ENCODE assay signal across 15 cellular contexts in genomic region chr7:137078781-137079180, GRCh38.
DNase-seq lines count a peak whose midpoint lies in the region; ATAC-seq and TF ChIP-seq lines count a peak whose summit lies in the region.
"Had no signal": no experiment of that assay in that cellular context is flagged by ENCODE, and none has a peak within 500 bp of the region (broad histone marks: within the 10 kb centered on the region; RNA-seq: fewer than 3 reads in every experiment).

No MANE protein-coding gene starts in this region.

- peak overlapping the region; percentile 69 for H3K23ac ChIP-seq in IMR-90 (ENCODE audit: low read depth, low read length)

- 100% methylated on average over 1 of the region's 2 CpGs; no CpG with 5 or more reads in 1 of the 2 experiments for WGBS in IMR-90 (ENCODE audit: extremely low coverage in 2 of 2, insufficient read length in 1 of 2), 2 experiments

- DNase-seq in IMR-90 (no peak), RWPE2 (ENCODE audit: low spot score) (no peak), epithelial cell of prostate (ENCODE audit: low read depth, low spot score) (peak; percentile 43), NCI-H510A (lab: John Stamatoyannopoulos, UW) (no peak), RPMI8226 (no peak), NCI-H774 (lab: John Stamatoyannopoulos, UW) (no peak)
- DNase-seq: AML-193; CD4-positive, alpha-beta memory T cell; DMS153; DMS79; GDM1; HFFc6 had no signal

- H2BK120ac ChIP-seq in IMR-90 (ENCODE audit: low read depth, low read length): peak overlapping the region; percentile 97

- no peak overlapping the region for H3K4me2 ChIP-seq in IMR-90 (ENCODE audit: low read depth, low read length)
- H3K4me2 ChIP-seq: GM23338 had no signal

- H3K36me3 ChIP-seq in IMR-90 (ENCODE audit: control insufficient read depth, insufficient read depth, low read length) (peaks cover 9% of the 10 kb centered on the region), RWPE2 (ENCODE audit: low read depth) (no peaks in the 10 kb centered on the region)

- H3K79me1 ChIP-seq in IMR-90 (ENCODE audit: low read depth in 1 of 2, low read length in 2 of 2): peaks cover 37 to 53% of the 10 kb centered on the region in 2 experiments

- dilution Hi-C loops in IMR-90 (cut with HindIII; ENCODE audit: low sequenced_read_pairs, unreplicated experiment): no loop called here

- H3K4me3 ChIP-seq in IMR-90 (ENCODE audit: insufficient read depth, low read depth, low read length) (no peak overlapping the region), RWPE2 (ENCODE audit: severe bottlenecking) (no peak overlapping the region)
- H3K4me3 ChIP-seq: GM23338 had no signal

- CTCF ChIA-PET in IMR-90 (lab: Yijun Ruan, JAX): no interaction called here

- no peak overlapping the region for H3K9ac ChIP-seq in IMR-90 (ENCODE audit: low read depth, low read length)

- BruUV-seq in IMR-90 (replicated peaks; lab: Mats Ljungman, UMichigan): no TSS peak

- peak overlapping the region; percentile 83 for H3K27ac ChIP-seq in IMR-90 (ENCODE audit: insufficient read depth, low read length)
- H3K27ac ChIP-seq in RWPE2 (ENCODE audit: poor library complexity, severe bottlenecking): no peak overlapping the region
- no peak overlapping the region for H3K27ac ChIP-seq in epithelial cell of prostate

- TF ChIP-seq CTCF in IMR-90 (conservative IDR thresholded peaks at IDR 0.05; ENCODE audit: low read depth, low read length) (no peak), RWPE2 (IDR thresholded peaks at IDR 0.05; ENCODE audit: poor library complexity, severe bottlenecking) (no peak)

- POLR2A ChIA-PET in IMR-90 (lab: Charles Lee; ENCODE audit: unreplicated experiment): no interaction called here

- H3K14ac ChIP-seq in IMR-90 (replicated peaks; ENCODE audit: low read depth, low read length): peak overlapping the region; percentile 91

- H2BK5ac ChIP-seq in IMR-90 (ENCODE audit: low read depth, low read length, poor library complexity, severe bottlenecking): peak overlapping the region; percentile 80

- peak overlapping the region; percentile 93 for H2AK5ac ChIP-seq in IMR-90 (ENCODE audit: low read depth, low read length)

- peak overlapping the region; percentile 96 for H2BK15ac ChIP-seq in IMR-90 (ENCODE audit: low read depth, low read length)

- peak overlapping the region; percentile 96 for H3K4ac ChIP-seq in IMR-90 (ENCODE audit: low read depth, low read length)

- H4K91ac ChIP-seq in IMR-90 (ENCODE audit: insufficient read depth, low read depth, low read length): peak overlapping the region; percentile 98

- H2BK20ac ChIP-seq in IMR-90 (ENCODE audit: low read depth, low read length): peak overlapping the region; percentile 83

- H2AFZ ChIP-seq in IMR-90 (replicated peaks; ENCODE audit: low read length, poor library complexity): peak overlapping the region; percentile 16
- H2AFZ ChIP-seq: GM23338 had no signal

- H4K5ac ChIP-seq in IMR-90 (ENCODE audit: low read depth, low read length): peak overlapping the region; percentile 72

- peaks cover 11% of the 10 kb centered on the region for H3K9me1 ChIP-seq in IMR-90 (ENCODE audit: insufficient read depth, low read length)

- ATAC-seq in IMR-90 (ENCODE audit: low read depth) (no peak), RWPE2 (ENCODE audit: low read depth) (peak; percentile 46; the same call in 2 of the 3 replicates)
- ATAC-seq: GM23338, HCT116, HepG2 had no signal

- H3K27me3 ChIP-seq in IMR-90 (ENCODE audit: control insufficient read depth, insufficient read depth, low read length) (no peaks in the 10 kb centered on the region), RWPE2 (ENCODE audit: insufficient read depth, poor library complexity, severe bottlenecking) (no peaks in the 10 kb centered on the region)

- H3K4me1 ChIP-seq in IMR-90 (ENCODE audit: control insufficient read depth, insufficient read depth, low read length) (peaks cover 15% of the 10 kb centered on the region), RWPE2 (ENCODE audit: insufficient read depth, poor library complexity, severe bottlenecking) (peaks cover 16% of the 10 kb centered on the region)

- H4K8ac ChIP-seq in IMR-90 (ENCODE audit: low read depth in 2 of 2, low read length in 2 of 2): peak overlapping the region; percentile 66 to 76

- H3K9me3 ChIP-seq in IMR-90 (ENCODE audit: control insufficient read depth, insufficient read depth, low read length): no peaks in the 10 kb centered on the region
- H3K9me3 ChIP-seq in RWPE2 (ENCODE audit: severe bottlenecking): no peaks in the 10 kb centered on the region

- H3K18ac ChIP-seq in IMR-90 (ENCODE audit: low read depth, low read length): peak overlapping the region; percentile 88

- intact Hi-C loops in IMR-90 (cut with micrococcal nuclease): loop anchor here (5.0 kb wide), 2 partner anchors 206 to 514 kb away; no protein-coding TSS in a partner anchor

- H2AK9ac ChIP-seq in IMR-90 (replicated peaks; ENCODE audit: low read depth, low read length, poor library complexity): peak overlapping the region; percentile 39

- H3K56ac ChIP-seq in IMR-90 (ENCODE audit: extremely low read depth, insufficient read depth, low read length): no peak overlapping the region

- H4K20me1 ChIP-seq in IMR-90 (ENCODE audit: insufficient read depth, low read length): no peaks in the 10 kb centered on the region

- in situ Hi-C loops in IMR-90 (cut with MboI; ENCODE audit: low sequenced_read_pairs): no loop called here

- no peak for TF ChIP-seq POLR2A in IMR-90 (IDR thresholded peaks at IDR 0.05; ENCODE audit: low read depth, low read length)

- TF ChIP-seq RAD21 in IMR-90 (IDR thresholded peaks at IDR 0.05; ENCODE audit: low read length): no peak

TF ChIP-seq in IMR-90, 13 proteins besides CTCF, POLR2A, EP300 and RAD21:
- TF ChIP-seq FOS (IDR thresholded peaks at IDR 0.05; ENCODE audit: low read depth, low read length) (no peak), RFX5 (IDR thresholded peaks at IDR 0.05; ENCODE audit: low read depth, low read length) (no peak), CEBPB (IDR thresholded peaks at IDR 0.05; ENCODE audit: low read depth, low read length) (no peak), BHLHE40 (IDR thresholded peaks at IDR 0.05; ENCODE audit: low read depth, low read length) (no peak), MXI1 (IDR thresholded peaks at IDR 0.05; ENCODE audit: borderline replicate concordance, low read depth, low read length) (no peak), RCOR1 (IDR thresholded peaks at IDR 0.05; ENCODE audit: insufficient replicate concordance, low read length) (no peak), MAFK (IDR thresholded peaks at IDR 0.05; ENCODE audit: low read depth, low read length) (no peak), MAZ (IDR thresholded peaks at IDR 0.05; ENCODE audit: borderline replicate concordance, low read depth, low read length) (no peak), CHD1 (IDR thresholded peaks at IDR 0.05; ENCODE audit: low read depth, low read length) (no peak), NFE2L2 (IDR thresholded peaks at IDR 0.05; ENCODE audit: low read depth, low read length) (no peak), SMC3 (IDR thresholded peaks at IDR 0.05; ENCODE audit: low read depth, low read length) (no peak)
- TF ChIP-seq, protein P1, sequence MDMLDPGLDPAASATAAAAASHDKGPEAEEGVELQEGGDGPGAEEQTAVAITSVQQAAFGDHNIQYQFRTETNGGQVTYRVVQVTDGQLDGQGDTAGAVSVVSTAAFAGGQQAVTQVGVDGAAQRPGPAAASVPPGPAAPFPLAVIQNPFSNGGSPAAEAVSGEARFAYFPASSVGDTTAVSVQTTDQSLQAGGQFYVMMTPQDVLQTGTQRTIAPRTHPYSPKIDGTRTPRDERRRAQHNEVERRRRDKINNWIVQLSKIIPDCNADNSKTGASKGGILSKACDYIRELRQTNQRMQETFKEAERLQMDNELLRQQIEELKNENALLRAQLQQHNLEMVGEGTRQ (IDR thresholded peaks at IDR 0.05; ENCODE audit: low read depth, low read length): no peak
- TF ChIP-seq, protein P2, sequence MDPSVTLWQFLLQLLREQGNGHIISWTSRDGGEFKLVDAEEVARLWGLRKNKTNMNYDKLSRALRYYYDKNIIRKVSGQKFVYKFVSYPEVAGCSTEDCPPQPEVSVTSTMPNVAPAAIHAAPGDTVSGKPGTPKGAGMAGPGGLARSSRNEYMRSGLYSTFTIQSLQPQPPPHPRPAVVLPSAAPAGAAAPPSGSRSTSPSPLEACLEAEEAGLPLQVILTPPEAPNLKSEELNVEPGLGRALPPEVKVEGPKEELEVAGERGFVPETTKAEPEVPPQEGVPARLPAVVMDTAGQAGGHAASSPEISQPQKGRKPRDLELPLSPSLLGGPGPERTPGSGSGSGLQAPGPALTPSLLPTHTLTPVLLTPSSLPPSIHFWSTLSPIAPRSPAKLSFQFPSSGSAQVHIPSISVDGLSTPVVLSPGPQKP (IDR thresholded peaks at IDR 0.05; ENCODE audit: borderline replicate concordance, low read depth, low read length): no peak
